ENCODE assay signal across 8 cellular contexts in genomic region chr20:5073154-5074049, GRCh38. TPM values are rescaled to one million over a fixed set of nuclear protein-coding genes. Genes with fewer than 3 reads are reported as not detected.
DNase-seq lines count a peak whose midpoint lies in the region; ATAC-seq and TF ChIP-seq lines count a peak whose summit lies in the region.

No MANE protein-coding gene starts in this region.

- peak overlapping the region in 3 of 10 donors; percentile 53 to 69 (median 55) for H3K27ac Mint-ChIP-seq in naive thymus-derived CD8-positive, alpha-beta T cell

- peak; percentile 97 for ATAC-seq in body of pancreas
- ATAC-seq in naive thymus-derived CD8-positive, alpha-beta T cell = no peak

- no peaks in the 10 kb centered on the region for H3K9me3 Mint-ChIP-seq in naive thymus-derived CD8-positive, alpha-beta T cell

- H3K4me3 Mint-ChIP-seq in naive thymus-derived CD8-positive, alpha-beta T cell = no peak overlapping the region

- H3K36me3 ChIP-seq in body of pancreas (replicated peaks in 1 of 2; ENCODE audit: insufficient read depth in 1 of 2, low read depth in 2 of 2) = no peaks in the 10 kb centered on the region
- no peaks in the 10 kb centered on the region for H3K36me3 ChIP-seq in kidney epithelial cell (ENCODE audit: control insufficient read depth, insufficient read depth, low read length)

- H3K4me1 Mint-ChIP-seq in naive thymus-derived CD8-positive, alpha-beta T cell = peaks cover 7 to 17% (median 13%) of the 10 kb centered on the region in 4 donors

- peak overlapping the region; percentile 5 to 57 (median 42) for H3K27ac ChIP-seq in body of pancreas

- 39 to 44% methylated on average over 7 of the region's 7 CpGs for WGBS in body of pancreas, 2 donors

- POLR2A ChIA-PET in naive thymus-derived CD8-positive, alpha-beta T cell (lab: Charles Lee) = no interaction called here

- DNase-seq in DMS153 (lab: John Stamatoyannopoulos, UW) (peak; percentile 57), NB4 (ENCODE audit: low read depth) (peak; percentile 83), body of pancreas (peak; percentile 88 to 98 (median 92)), kidney epithelial cell (ENCODE audit: low read depth) (peak; percentile 28), stromal cell of bone marrow (ENCODE audit: low read depth) (peak; percentile 67), germinal center (ENCODE audit: low spot score) (no peak), GM19240 (ENCODE audit: insufficient read length, low spot score) (no peak)
- no peak for DNase-seq in naive thymus-derived CD8-positive, alpha-beta T cell

- peaks cover 14% of the 10 kb centered on the region for H3K4me1 ChIP-seq in body of pancreas

- no peaks in the 10 kb centered on the region for H3K36me3 Mint-ChIP-seq in naive thymus-derived CD8-positive, alpha-beta T cell

- no peaks in the 10 kb centered on the region for H3K9me3 ChIP-seq in body of pancreas

- no peak overlapping the region for H3K4me3 ChIP-seq in NB4 (ENCODE audit: low read depth, low read length)
- H3K4me3 ChIP-seq in body of pancreas = no peak overlapping the region
- H3K4me3 ChIP-seq in kidney epithelial cell (ENCODE audit: low read depth, low read length) = no peak overlapping the region

- no peak for TF ChIP-seq CTCF in NB4 (IDR thresholded peaks at IDR 0.05; ENCODE audit: low read depth, low read length)
- no peak for TF ChIP-seq CTCF in body of pancreas (IDR thresholded peaks at IDR 0.05)
- no peak for TF ChIP-seq CTCF in kidney epithelial cell (IDR thresholded peaks at IDR 0.05; ENCODE audit: insufficient read depth, low read length, poor library complexity, severe bottlenecking)

- TF ChIP-seq POLR2A in NB4 (IDR thresholded peaks at IDR 0.05; ENCODE audit: extremely low read depth, insufficient read length) (no peak), body of pancreas (IDR thresholded peaks at IDR 0.05) (no peak)

- H3K27me3 Mint-ChIP-seq in naive thymus-derived CD8-positive, alpha-beta T cell = no peaks in the 10 kb centered on the region

- no peaks in the 10 kb centered on the region for H3K27me3 ChIP-seq in body of pancreas
- no peaks in the 10 kb centered on the region for H3K27me3 ChIP-seq in kidney epithelial cell (ENCODE audit: control insufficient read depth, insufficient read depth, low read length)

- intact Hi-C loops in body of pancreas (cut with DNase I) = no loop called here

RNA-seq across cellular contexts. Expression of gene TMEM230, which starts 39.5 kb away (rescaled TPM):
- total RNA-seq in body of pancreas (10 to 100 TPM; 24.7 to 48.0 TPM), kidney epithelial cell (98.2 and 111 TPM in 2 replicates)
- 10 to 100 TPM; 67.2 to 69.6 TPM for total RNA-seq in naive thymus-derived CD8-positive, alpha-beta T cell
- 100 to 1,000 TPM; 186 to 278 (median 253) TPM for polyA plus RNA-seq in naive thymus-derived CD8-positive, alpha-beta T cell

RNA-seq across cellular contexts. Expression of gene PCNA, which starts 46.4 kb away (rescaled TPM):
- total RNA-seq in body of pancreas (10 to 100 TPM; 22.8 to 32.0 TPM), kidney epithelial cell (89.6 and 92.7 TPM in 2 replicates)
- 10 to 100 TPM; 39.4 to 44.3 TPM for total RNA-seq in naive thymus-derived CD8-positive, alpha-beta T cell
- polyA plus RNA-seq in naive thymus-derived CD8-positive, alpha-beta T cell = 10 to 100 TPM; 41.8 to 57.1 (median 44.6) TPM

RNA-seq across cellular contexts. Expression of gene CDS2, which starts 53.4 kb away (rescaled TPM):
- total RNA-seq in body of pancreas = 10 to 100 TPM; 10.2 to 13.5 TPM
- total RNA-seq in kidney epithelial cell = 36.9 and 38.1 TPM in 2 replicates
- total RNA-seq in naive thymus-derived CD8-positive, alpha-beta T cell = 10 to 100 TPM; 56.8 to 60.7 TPM
- 10 to 100 TPM; 32.3 to 47.3 (median 39.7) TPM for polyA plus RNA-seq in naive thymus-derived CD8-positive, alpha-beta T cell

Comparison
In these comparisons a context has a peak if more than half of its experiments do, and no peak if none do; other contexts are left out.
1. DNase-seq: peak in DMS153 (single experiment), NB4 (single experiment), body of pancreas (4 of 4), kidney epithelial cell (single experiment) and stromal cell of bone marrow (single experiment); none in naive thymus-derived CD8-positive, alpha-beta T cell (0 of 10), germinal center (single experiment) and GM19240 (single experiment).